Comparison of ENCODE assay signal across 11 cellular contexts in genomic region chr16:56939801-56940200, GRCh38. TPM values are rescaled to one million over a fixed set of nuclear protein-coding genes. Genes with fewer than 3 reads are reported as not detected.
DNase-seq lines count a peak whose midpoint lies in the region; ATAC-seq and TF ChIP-seq lines count a peak whose summit lies in the region.
"Had no signal": no experiment of that assay in that cellular context is flagged by ENCODE, and none has a peak within 500 bp of the region (broad histone marks: within the 10 kb centered on the region; RNA-seq: fewer than 3 reads in every experiment).

No MANE protein-coding gene starts in this region.

- peak overlapping the region; percentile 78 for H3K4me2 ChIP-seq in MM.1S (ENCODE audit: low read depth, low read length)

- H3K27me3 ChIP-seq in MM.1S (replicated peaks; ENCODE audit: insufficient read depth, low read length), result no peaks in the 10 kb centered on the region
- no peaks in the 10 kb centered on the region for H3K27me3 ChIP-seq in naive thymus-derived CD4-positive, alpha-beta T cell (ENCODE audit: control insufficient read depth in 2 of 2, insufficient read depth in 2 of 2, low read length in 2 of 2)

- peaks cover 98% of the 10 kb centered on the region for H3F3A ChIP-seq in MM.1S (ENCODE audit: insufficient read depth, low read length)

- peak overlapping the region in 1 of 3 donors; percentile 64 for H3K4me3 Mint-ChIP-seq in T-cell
- peak overlapping the region in 4 of 10 donors; percentile 9 to 67 (median 44) for H3K4me3 Mint-ChIP-seq in naive thymus-derived CD4-positive, alpha-beta T cell

- peaks cover 67% of the 10 kb centered on the region for H3K36me3 ChIP-seq in MM.1S (replicated peaks; ENCODE audit: insufficient read depth, low read length)
- peaks cover 12 to 93% (median 63%) of the 10 kb centered on the region in 3 experiments for H3K36me3 ChIP-seq in naive thymus-derived CD4-positive, alpha-beta T cell (ENCODE audit: control insufficient read depth in 2 of 3, insufficient read depth in 3 of 3, low read length in 3 of 3)

- peak; percentile 87 for DNase-seq in DMS79 (lab: John Stamatoyannopoulos, UW)
- peak; percentile 81 for DNase-seq in MM.1S
- peak in 1 of 34 experiments; percentile 24 for DNase-seq in T-cell
- DNase-seq in naive thymus-derived CD4-positive, alpha-beta T cell, result no peak
- DNase-seq in cerebellum (ENCODE audit: low spot score), result no peak
- DNase-seq in DMS153 treated with DMSO at 0.1 percent for 48 hours (lab: John Stamatoyannopoulos, UW; ENCODE audit: unreplicated experiment), result no peak
- no peak for DNase-seq in NCI-H2081 treated with DMSO at 0.1 percent for 48 hours (lab: John Stamatoyannopoulos, UW)
- DNase-seq: effector CD8-positive, alpha-beta T cell; Right ventricle myocardium superior; stimulated activated CD4-positive, alpha-beta T cell treated with anti-CD3 and anti-CD28 coated beads, Interleukin-2, amount 100 ng/mL, for 48 hours had no signal

- H3K27ac Mint-ChIP-seq in T-cell, result peak overlapping the region; percentile 88 to 96
- peak overlapping the region; percentile 65 to 97 (median 83) for H3K27ac Mint-ChIP-seq in naive thymus-derived CD4-positive, alpha-beta T cell

- H3K9me3 ChIP-seq in MM.1S (replicated peaks; ENCODE audit: insufficient read depth, low read length), result no peaks in the 10 kb centered on the region
- no peaks in the 10 kb centered on the region for H3K9me3 ChIP-seq in naive thymus-derived CD4-positive, alpha-beta T cell (ENCODE audit: control insufficient read depth in 2 of 3, low read length in 3 of 3)

- CTCF ChIA-PET in T-cell (lab: Charles Lee), result no interaction called here
- CTCF ChIA-PET in naive thymus-derived CD4-positive, alpha-beta T cell (lab: Charles Lee), result interaction anchor here (0.6 kb wide), 1 partner anchor 44 kb away, joined by 5 read pairs; no protein-coding TSS in a partner anchor

- no peaks in the 10 kb centered on the region for H3K9me2 ChIP-seq in MM.1S (replicated peaks; ENCODE audit: insufficient read depth, low read length)

- H3K4me1 Mint-ChIP-seq in T-cell, result peaks cover 56 to 63% (median 57%) of the 10 kb centered on the region in 3 donors
- peaks cover 27 to 78% (median 46%) of the 10 kb centered on the region in 7 donors for H3K4me1 Mint-ChIP-seq in naive thymus-derived CD4-positive, alpha-beta T cell

- H3K9ac ChIP-seq in MM.1S (ENCODE audit: low read length), result peak overlapping the region; percentile 73

- intact Hi-C loops in naive thymus-derived CD4-positive, alpha-beta T cell (cut with micrococcal nuclease), result loop anchor here in 1 of 2 donors (1.0 to 10.0 kb wide), 3 partner anchors 8 to 505 kb away; partner anchors contain the start of genes CIAPIN1, COQ9 and HERPUD1

- H3K4me1 ChIP-seq in MM.1S (ENCODE audit: low read length), result peaks cover 62% of the 10 kb centered on the region
- peaks cover 6 to 29% of the 10 kb centered on the region in 2 donors for H3K4me1 ChIP-seq in naive thymus-derived CD4-positive, alpha-beta T cell (ENCODE audit: control insufficient read depth in 2 of 2, insufficient read depth in 2 of 2, low read length in 2 of 2)

- H3K4me3 ChIP-seq in MM.1S (ENCODE audit: low read length), result no peak overlapping the region
- H3K4me3 ChIP-seq in naive thymus-derived CD4-positive, alpha-beta T cell (ENCODE audit: low read length), result no peak overlapping the region

- ATAC-seq in T-cell (replicated peaks in 1 of 4), result peak in 3 of 4 experiments; percentile 12 to 28 (median 24)
- no peak for ATAC-seq in naive thymus-derived CD4-positive, alpha-beta T cell
- no peak for ATAC-seq in GM19452 (IDR thresholded peaks at IDR 0.05; ENCODE audit: unreplicated experiment)

- H3K79me2 ChIP-seq in MM.1S (ENCODE audit: low read length), result peaks cover 83% of the 10 kb centered on the region

- no peaks in the 10 kb centered on the region for H3K27me3 Mint-ChIP-seq in T-cell
- H3K27me3 Mint-ChIP-seq in naive thymus-derived CD4-positive, alpha-beta T cell, result no peaks in the 10 kb centered on the region

- peaks cover 74% of the 10 kb centered on the region for H3K36me3 Mint-ChIP-seq in T-cell
- H3K36me3 Mint-ChIP-seq in naive thymus-derived CD4-positive, alpha-beta T cell, result peaks cover 3 to 64% (median 38%) of the 10 kb centered on the region in 5 donors

- TF ChIP-seq CTCF in MM.1S (IDR thresholded peaks at IDR 0.05; ENCODE audit: low read length), result no peak

- POLR2A ChIA-PET in T-cell (lab: Charles Lee), result interaction anchor here in 1 of 2 donors (0.7 kb wide), 1 partner anchor 245 kb away, joined by 4 read pairs; no protein-coding TSS in a partner anchor
- POLR2A ChIA-PET in naive thymus-derived CD4-positive, alpha-beta T cell (lab: Charles Lee), result interaction anchor here (1.0 kb wide), 1 partner anchor 9 kb away, joined by 3 read pairs; no protein-coding TSS in a partner anchor

- peaks cover 78% of the 10 kb centered on the region for H4K20me1 ChIP-seq in MM.1S (ENCODE audit: insufficient read depth, low read length)

- no peaks in the 10 kb centered on the region for H3K9me3 Mint-ChIP-seq in T-cell
- no peaks in the 10 kb centered on the region for H3K9me3 Mint-ChIP-seq in naive thymus-derived CD4-positive, alpha-beta T cell

- peak overlapping the region; percentile 100 for H3K27ac ChIP-seq in MM.1S (ENCODE audit: low read length)
- peak overlapping the region; percentile 34 for H3K27ac ChIP-seq in naive thymus-derived CD4-positive, alpha-beta T cell (ENCODE audit: low read depth, low read length)

- H2AFZ ChIP-seq in MM.1S (ENCODE audit: low read length), result no peak overlapping the region

RNA-seq across cellular contexts. Expression of gene HERPUD1, which starts 7.9 kb away (rescaled TPM):
- total RNA-seq in T-cell (100 to 1,000 TPM; 149 to 185 (median 167) TPM), cerebellum (53.8 TPM)
- 100 to 1,000 TPM; 102 to 226 (median 131) TPM for total RNA-seq in naive thymus-derived CD4-positive, alpha-beta T cell
- 10 to 100 TPM; 42.0 to 61.8 TPM for polyA plus RNA-seq in naive thymus-derived CD4-positive, alpha-beta T cell

RNA-seq across cellular contexts. Expression of gene CETP, which starts 21.9 kb away (rescaled TPM):
- under 1 TPM in 3 of 5 donors, not detected in 2; 0.18 to 0.25 (median 0.19) TPM for total RNA-seq in T-cell
- not detected for total RNA-seq in naive thymus-derived CD4-positive, alpha-beta T cell
- polyA plus RNA-seq in naive thymus-derived CD4-positive, alpha-beta T cell, result under 1 TPM; 0.17 to 0.25 TPM
- total RNA-seq in cerebellum, result 1.2 TPM

RNA-seq across cellular contexts. Expression of gene NLRC5, which starts 49.6 kb away (rescaled TPM):
- 100 to 1,000 TPM; 390 to 711 (median 496) TPM for total RNA-seq in T-cell
- total RNA-seq in naive thymus-derived CD4-positive, alpha-beta T cell, result 100 to 1,000 TPM; 380 to 615 (median 394) TPM
- polyA plus RNA-seq in naive thymus-derived CD4-positive, alpha-beta T cell, result 100 to 1,000 TPM in 1 of 2 donors, 10 to 100 TPM in 1; 76.0 to 122 TPM
- 4.0 TPM for total RNA-seq in cerebellum

Comparison
In these comparisons a context has a peak if more than half of its experiments do, and no peak if none do; other contexts are left out.
1. DNase-seq: peak in DMS79 (single experiment) and MM.1S (single experiment); none in naive thymus-derived CD4-positive, alpha-beta T cell (0 of 9), cerebellum (single experiment), DMS153 treated with DMSO at 0.1 percent for 48 hours (single experiment) and NCI-H2081 treated with DMSO at 0.1 percent for 48 hours (single experiment).
2. ATAC-seq: peak in T-cell (3 of 4); none in naive thymus-derived CD4-positive, alpha-beta T cell (single experiment) and GM19452 (single experiment).
3. RNA of gene NLRC5, which starts 49.6 kb away (total RNA-seq): 390 to 711 TPM in T-cell and 380 to 615 TPM in naive thymus-derived CD4-positive, alpha-beta T cell; 4.0 TPM in cerebellum (single experiment); every median in the first group is over 10 times any median in the second.